1 cellular context compared by ENCODE assay signal in genomic region chr5:143491644-143492043, GRCh38.
TF ChIP-seq lines count a peak whose summit lies in the region.

No MANE protein-coding gene starts in this region.

TF ChIP-seq in A549, 52 proteins besides CTCF, POLR2A, EP300 and RAD21 (continued from another document):
- TF ChIP-seq ZFP36 (IDR thresholded peaks at IDR 0.05; ENCODE audit: borderline replicate concordance, partially characterized antibody): no peak
- TF ChIP-seq HOXA7 (CRISPR knock-in tag; IDR thresholded peaks at IDR 0.05): no peak
- TF ChIP-seq E2F6 (IDR thresholded peaks at IDR 0.05; ENCODE audit: borderline replicate concordance, low read depth): no peak
- no peak for TF ChIP-seq HDAC2 (IDR thresholded peaks at IDR 0.05)
- TF ChIP-seq ATOH8 (CRISPR knock-in tag; IDR thresholded peaks at IDR 0.05; ENCODE audit: low read depth): no peak
- no peak for TF ChIP-seq PBX3 (IDR thresholded peaks at IDR 0.05)
- TF ChIP-seq MAFK (IDR thresholded peaks at IDR 0.05; ENCODE audit: partially characterized antibody): no peak
- TF ChIP-seq CEBPB (IDR thresholded peaks at IDR 0.05): peak; percentile 84 to 96
- peak in 1 of 2 experiments; percentile 46; a peak in 1 of 5 replicates for TF ChIP-seq JUN (IDR thresholded peaks at IDR 0.05)
- 0 out of 2 replicates have a peak, but pooled peaks have one; percentile 21 for TF ChIP-seq KDM1A (IDR thresholded peaks at IDR 0.05; ENCODE audit: low read depth)
- TF ChIP-seq PHF8 (IDR thresholded peaks at IDR 0.05; ENCODE audit: borderline replicate concordance, low read depth): no peak
- no peak for TF ChIP-seq EHMT2 (IDR thresholded peaks at IDR 0.05; ENCODE audit: low read depth)
- 0 out of 2 replicates have a peak, but pooled peaks have one; percentile 23 for TF ChIP-seq GATA3 (IDR thresholded peaks at IDR 0.05; ENCODE audit: borderline replicate concordance)
- no peak for TF ChIP-seq RNF2 (IDR thresholded peaks at IDR 0.05; ENCODE audit: borderline replicate concordance, low read depth)
- no peak for TF ChIP-seq NFE2L2 (conservative IDR thresholded peaks at IDR 0.05; ENCODE audit: low read length)
- no peak for TF ChIP-seq CBX2 (IDR thresholded peaks at IDR 0.05; ENCODE audit: borderline replicate concordance, low read depth)
- no peak for TF ChIP-seq MAX (IDR thresholded peaks at IDR 0.05)
- TF ChIP-seq HMGXB4 (CRISPR knock-in tag; IDR thresholded peaks at IDR 0.05; ENCODE audit: borderline replicate concordance): no peak
- TF ChIP-seq HEYL (CRISPR knock-in tag; IDR thresholded peaks at IDR 0.05): no peak
- no peak for TF ChIP-seq KDM5A (IDR thresholded peaks at IDR 0.05)
- TF ChIP-seq JUNB (IDR thresholded peaks at IDR 0.05): peak; percentile 51; the same call in 1 of the 2 replicates
- TF ChIP-seq HES2 (IDR thresholded peaks at IDR 0.05): peak; percentile 93
- TF ChIP-seq HOXB13 (CRISPR knock-in tag; IDR thresholded peaks at IDR 0.05; ENCODE audit: low read depth): no peak
- no peak for TF ChIP-seq BHLHE40 (IDR thresholded peaks at IDR 0.05; ENCODE audit: low read depth, low read length)
- TF ChIP-seq USF2 (IDR thresholded peaks at IDR 0.05): no peak
- no peak for TF ChIP-seq ZC3H11A (IDR thresholded peaks at IDR 0.05)
- TF ChIP-seq ESRRA (IDR thresholded peaks at IDR 0.05; ENCODE audit: borderline replicate concordance, low read length): no peak
